Comparison of ENCODE assay signal across 9 cellular contexts in genomic region chr11:61718613-61719302, GRCh38. TPM values are rescaled to one million over a fixed set of nuclear protein-coding genes. Genes with fewer than 3 reads are reported as not detected.
DNase-seq lines count a peak whose midpoint lies in the region; ATAC-seq and TF ChIP-seq lines count a peak whose summit lies in the region.
"Had no signal": no experiment of that assay in that cellular context is flagged by ENCODE, and none has a peak within 500 bp of the region (broad histone marks: within the 10 kb centered on the region; RNA-seq: fewer than 3 reads in every experiment).

No MANE protein-coding gene starts in this region.

- ATAC-seq in HG02571 (IDR thresholded peaks at IDR 0.05; ENCODE audit: unreplicated experiment) (no peak), HG02678 (IDR thresholded peaks at IDR 0.05; ENCODE audit: unreplicated experiment) (no peak), HG03280 (IDR thresholded peaks at IDR 0.05; ENCODE audit: unreplicated experiment) (no peak)
- ATAC-seq: CD8-positive, alpha-beta T cell had no signal

- DNase-seq in AG04450 (ENCODE audit: low read depth, low spot score): peak; percentile 38
- DNase-seq in NCI-H82 (lab: John Stamatoyannopoulos, UW): peak; percentile 80
- peak; percentile 27 for DNase-seq in fibroblast of the conjunctiva (ENCODE audit: low read depth)
- DNase-seq in neural crest cell (ENCODE audit: low read depth, low spot score): peak; percentile 65
- DNase-seq in NCI-H510A (lab: John Stamatoyannopoulos, UW): no peak
- DNase-seq: CD8-positive, alpha-beta T cell had no signal

- H3K4me1 Mint-ChIP-seq in neural crest cell: peaks cover 53% of the 10 kb centered on the region

- H3K4me3 Mint-ChIP-seq in neural crest cell: peak overlapping the region; percentile 88
- H3K4me3 Mint-ChIP-seq: CD8-positive, alpha-beta T cell had no signal

- peaks cover 13% of the 10 kb centered on the region for H3K27me3 ChIP-seq in AG04450 (ENCODE audit: control insufficient read depth, insufficient read depth, low read length)

- peaks cover 2% of the 10 kb centered on the region for H3K36me3 Mint-ChIP-seq in neural crest cell (ENCODE audit: low read depth)
- H3K36me3 Mint-ChIP-seq: CD8-positive, alpha-beta T cell had no signal

- peak overlapping the region; percentile 39 for H3K27ac ChIP-seq in AG04450 (ENCODE audit: low read depth, low read length)

- peak overlapping the region; percentile 97 for H3K27ac Mint-ChIP-seq in neural crest cell (ENCODE audit: unreplicated experiment)
- H3K27ac Mint-ChIP-seq: CD8-positive, alpha-beta T cell had no signal

- POLR2A ChIA-PET in AG04450 (lab: Yijun Ruan, JAX): interaction anchor here (0.6 to 1.6 kb wide), 3 partner anchors 15 to 1069 kb away, joined by 3 to 10 read pairs (median 3); partner anchors contain the start of gene TMEM179B

- TF ChIP-seq CTCF in AG04450 (IDR thresholded peaks at IDR 0.05; ENCODE audit: low read depth, low read length) (no peak), neural crest cell (conservative IDR thresholded peaks at IDR 0.05) (no peak)

- H3K9me3 Mint-ChIP-seq in neural crest cell: no peaks in the 10 kb centered on the region
- H3K9me3 Mint-ChIP-seq: CD8-positive, alpha-beta T cell had no signal

- peak overlapping the region; percentile 65 for H3K4me3 ChIP-seq in AG04450 (ENCODE audit: low read depth, low read length)

- no peaks in the 10 kb centered on the region for H3K9me3 ChIP-seq in AG04450 (ENCODE audit: control insufficient read depth, insufficient read depth, low read length)

- H3K27me3 Mint-ChIP-seq in neural crest cell (ENCODE audit: low read depth): no peaks in the 10 kb centered on the region

- CTCF ChIA-PET in AG04450 (lab: Charles Lee): interaction anchor here (0.8 to 2.3 kb wide), 6 partner anchors 15 to 272 kb away, joined by 3 to 18 read pairs (median 4); no protein-coding TSS in a partner anchor

RNA-seq across cellular contexts. Expression of gene MYRF, which starts 33.7 kb away (rescaled TPM):
- polyA plus RNA-seq in AG04450 (2011; rRNA removed): 2.7 and 4.2 TPM in 2 replicates
- 4.1 and 5.0 TPM in 2 replicates for polyA minus RNA-seq in AG04450 (2011; rRNA and poly(A)+ RNA removed)
- total RNA-seq in neural crest cell: 3.5 and 3.9 TPM in 2 replicates

RNA-seq across cellular contexts. Expression of gene DAGLA, which starts 38.6 kb away (rescaled TPM):
- 1.1 and 1.7 TPM in 2 replicates for polyA plus RNA-seq in AG04450 (2011; rRNA removed)
- 1.9 and 3.2 TPM in 2 replicates for polyA minus RNA-seq in AG04450 (2011; rRNA and poly(A)+ RNA removed)
- 19.7 and 21.0 TPM in 2 replicates for total RNA-seq in neural crest cell
